1 cellular context compared by ENCODE assay signal in the genomic region with DNA sequence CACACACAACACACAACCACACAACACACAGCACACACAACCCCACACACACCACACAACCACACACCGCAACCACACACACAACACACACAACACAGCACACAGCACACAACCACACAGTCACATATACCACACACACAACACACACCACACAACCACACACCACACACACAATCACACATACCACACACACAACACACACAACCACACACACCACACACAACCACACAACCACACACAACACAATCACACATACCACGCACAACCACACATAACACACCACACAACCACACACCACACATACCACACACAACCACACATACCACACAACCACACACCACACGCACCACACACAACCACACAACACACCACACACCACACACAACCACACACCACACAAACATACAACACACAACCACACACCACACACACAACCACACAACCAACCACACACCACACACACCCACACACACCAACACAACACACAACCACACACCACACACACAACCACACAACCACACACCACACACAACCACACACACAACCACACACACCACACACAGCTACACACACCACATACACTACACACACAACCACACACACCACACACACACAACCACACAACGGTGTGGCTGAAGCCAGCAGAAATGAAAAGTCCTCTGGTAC.
TF ChIP-seq lines count a peak whose summit lies in the region.

No MANE protein-coding gene starts in this region.

TF ChIP-seq in HEK293, 187 proteins besides CTCF, POLR2A, EP300 and RAD21:
- TF ChIP-seq ZNF433 (tag by site-specific recombination; IDR thresholded peaks at IDR 0.05; ENCODE audit: low read depth) (0 out of 2 replicates have a peak, but pooled peaks have one; percentile 7), SCRT2 (tag by site-specific recombination; IDR thresholded peaks at IDR 0.05) (no peak), ZNF133 (tag by site-specific recombination; IDR thresholded peaks at IDR 0.05) (no peak), MYNN (tag by site-specific recombination; IDR thresholded peaks at IDR 0.05; ENCODE audit: borderline replicate concordance) (0 out of 2 replicates have a peak, but pooled peaks have one; percentile 37), ZNF670 (tag by site-specific recombination; IDR thresholded peaks at IDR 0.05; ENCODE audit: low read depth) (peak; percentile 62; the same call in 1 of the 2 replicates), ZNF155 (tag by site-specific recombination; IDR thresholded peaks at IDR 0.05) (no peak), KLF16 (tag by site-specific recombination; IDR thresholded peaks at IDR 0.05) (no peak), ZBTB1 (tag by site-specific recombination; IDR thresholded peaks at IDR 0.05) (peak; percentile 47; the same call in 1 of the 2 replicates), ZNF501 (tag by site-specific recombination; IDR thresholded peaks at IDR 0.05) (0 out of 2 replicates have a peak, but pooled peaks have one; percentile 5), ZNF311 (tag by site-specific recombination; IDR thresholded peaks at IDR 0.05; ENCODE audit: borderline replicate concordance) (peak; percentile 47; the same call in 1 of the 2 replicates), ZNF2 (tag by site-specific recombination; IDR thresholded peaks at IDR 0.05) (peak; percentile 52; the same call in 1 of the 2 replicates), SP2 (tag by site-specific recombination; IDR thresholded peaks at IDR 0.05) (no peak), ZFP69B (tag by site-specific recombination; IDR thresholded peaks at IDR 0.05) (0 out of 2 replicates have a peak, but pooled peaks have one; percentile 14), GLI4 (tag by site-specific recombination; IDR thresholded peaks at IDR 0.05) (0 out of 2 replicates have a peak, but pooled peaks have one; percentile 46), ZNF629 (tag by site-specific recombination; IDR thresholded peaks at IDR 0.05) (no peak), ZBTB7A (tag by site-specific recombination; IDR thresholded peaks at IDR 0.05; ENCODE audit: low read depth) (peak; percentile 41; the same call in 1 of the 2 replicates), ZNF266 (tag by site-specific recombination; IDR thresholded peaks at IDR 0.05; ENCODE audit: low read depth) (peak; percentile 22; the same call in 1 of the 2 replicates), ZNF473 (tag by site-specific recombination; IDR thresholded peaks at IDR 0.05) (peak; percentile 61), ZFHX2 (tag by site-specific recombination; conservative IDR thresholded peaks at IDR 0.05) (peak; percentile 27; the same call in 1 of the 2 replicates), ZNF157 (tag by site-specific recombination; IDR thresholded peaks at IDR 0.05) (peak; percentile 37; the same call in 1 of the 2 replicates), ZNF292 (tag by site-specific recombination; IDR thresholded peaks at IDR 0.05; ENCODE audit: borderline replicate concordance, low read depth) (no peak), ZNF521 (tag by site-specific recombination; IDR thresholded peaks at IDR 0.05) (peak; percentile 68; the same call in 1 of the 2 replicates), TRIM28 (IDR thresholded peaks at IDR 0.05; ENCODE audit: borderline replicate concordance, low read length) (0 out of 2 replicates have a peak, but pooled peaks have one; percentile 12), BCL11B (tag by site-specific recombination; IDR thresholded peaks at IDR 0.05; ENCODE audit: low read depth) (no peak; the same call in 1 of the 2 replicates), ZNF530 (tag by site-specific recombination; IDR thresholded peaks at IDR 0.05; ENCODE audit: low read depth) (no peak), ZNF658 (tag by site-specific recombination; IDR thresholded peaks at IDR 0.05) (peak; percentile 80; the same call in 1 of the 2 replicates), ZNF76 (tag by site-specific recombination; IDR thresholded peaks at IDR 0.05; ENCODE audit: borderline replicate concordance, low read depth) (peak; percentile 29; the same call in 1 of the 2 replicates), KLF7 (tag by site-specific recombination; IDR thresholded peaks at IDR 0.05; ENCODE audit: borderline replicate concordance) (peak; percentile 4; the same call in 1 of the 2 replicates), ZNF610 (tag by site-specific recombination; IDR thresholded peaks at IDR 0.05; ENCODE audit: borderline replicate concordance) (no peak), KLF9 (tag by site-specific recombination; IDR thresholded peaks at IDR 0.05; ENCODE audit: low read depth) (peak; percentile 5), ZNF571 (tag by site-specific recombination; IDR thresholded peaks at IDR 0.05) (peak; percentile 22; the same call in 1 of the 2 replicates), ZNF548 (tag by site-specific recombination; IDR thresholded peaks at IDR 0.05) (0 out of 2 replicates have a peak, but pooled peaks have one; percentile 6), ZNF146 (tag by site-specific recombination; IDR thresholded peaks at IDR 0.05) (0 out of 2 replicates have a peak, but pooled peaks have one; percentile 29)
- TF ChIP-seq, protein P1, sequence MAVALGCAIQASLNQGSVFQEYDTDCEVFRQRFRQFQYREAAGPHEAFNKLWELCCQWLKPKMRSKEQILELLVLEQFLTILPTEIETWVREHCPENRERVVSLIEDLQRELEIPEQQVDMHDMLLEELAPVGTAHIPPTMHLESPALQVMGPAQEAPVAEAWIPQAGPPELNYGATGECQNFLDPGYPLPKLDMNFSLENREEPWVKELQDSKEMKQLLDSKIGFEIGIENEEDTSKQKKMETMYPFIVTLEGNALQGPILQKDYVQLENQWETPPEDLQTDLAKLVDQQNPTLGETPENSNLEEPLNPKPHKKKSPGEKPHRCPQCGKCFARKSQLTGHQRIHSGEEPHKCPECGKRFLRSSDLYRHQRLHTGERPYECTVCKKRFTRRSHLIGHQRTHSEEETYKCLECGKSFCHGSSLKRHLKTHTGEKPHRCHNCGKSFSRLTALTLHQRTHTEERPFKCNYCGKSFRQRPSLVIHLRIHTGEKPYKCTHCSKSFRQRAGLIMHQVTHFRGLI (tag by site-specific recombination; IDR thresholded peaks at IDR 0.05) = no peak
- TF ChIP-seq, protein P2, sequence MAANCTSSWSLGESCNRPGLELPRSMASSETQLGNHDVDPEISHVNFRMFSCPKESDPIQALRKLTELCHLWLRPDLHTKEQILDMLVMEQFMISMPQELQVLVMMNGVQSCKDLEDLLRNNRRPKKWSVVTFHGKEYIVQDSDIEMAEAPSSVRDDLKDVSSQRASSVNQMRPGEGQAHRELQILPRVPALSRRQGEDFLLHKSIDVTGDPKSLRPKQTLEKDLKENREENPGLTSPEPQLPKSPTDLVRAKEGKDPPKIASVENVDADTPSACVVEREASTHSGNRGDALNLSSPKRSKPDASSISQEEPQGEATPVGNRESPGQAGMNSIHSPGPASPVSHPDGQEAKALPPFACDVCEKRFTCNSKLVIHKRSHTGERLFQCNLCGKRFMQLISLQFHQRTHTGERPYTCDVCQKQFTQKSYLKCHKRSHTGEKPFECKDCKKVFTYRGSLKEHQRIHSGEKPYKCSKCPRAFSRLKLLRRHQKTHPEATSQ (tag by site-specific recombination; IDR thresholded peaks at IDR 0.05) = no peak
- TF ChIP-seq, protein P3, sequence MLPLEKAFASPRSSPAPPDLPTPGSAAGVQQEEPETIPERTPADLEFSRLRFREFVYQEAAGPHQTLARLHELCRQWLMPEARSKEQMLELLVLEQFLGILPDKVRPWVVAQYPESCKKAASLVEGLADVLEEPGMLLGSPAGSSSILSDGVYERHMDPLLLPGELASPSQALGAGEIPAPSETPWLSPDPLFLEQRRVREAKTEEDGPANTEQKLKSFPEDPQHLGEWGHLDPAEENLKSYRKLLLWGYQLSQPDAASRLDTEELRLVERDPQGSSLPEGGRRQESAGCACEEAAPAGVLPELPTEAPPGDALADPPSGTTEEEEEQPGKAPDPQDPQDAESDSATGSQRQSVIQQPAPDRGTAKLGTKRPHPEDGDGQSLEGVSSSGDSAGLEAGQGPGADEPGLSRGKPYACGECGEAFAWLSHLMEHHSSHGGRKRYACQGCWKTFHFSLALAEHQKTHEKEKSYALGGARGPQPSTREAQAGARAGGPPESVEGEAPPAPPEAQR (tag by site-specific recombination; IDR thresholded peaks at IDR 0.05) = peak; percentile 16; the same call in 1 of the 2 replicates
- TF ChIP-seq, protein P4, sequence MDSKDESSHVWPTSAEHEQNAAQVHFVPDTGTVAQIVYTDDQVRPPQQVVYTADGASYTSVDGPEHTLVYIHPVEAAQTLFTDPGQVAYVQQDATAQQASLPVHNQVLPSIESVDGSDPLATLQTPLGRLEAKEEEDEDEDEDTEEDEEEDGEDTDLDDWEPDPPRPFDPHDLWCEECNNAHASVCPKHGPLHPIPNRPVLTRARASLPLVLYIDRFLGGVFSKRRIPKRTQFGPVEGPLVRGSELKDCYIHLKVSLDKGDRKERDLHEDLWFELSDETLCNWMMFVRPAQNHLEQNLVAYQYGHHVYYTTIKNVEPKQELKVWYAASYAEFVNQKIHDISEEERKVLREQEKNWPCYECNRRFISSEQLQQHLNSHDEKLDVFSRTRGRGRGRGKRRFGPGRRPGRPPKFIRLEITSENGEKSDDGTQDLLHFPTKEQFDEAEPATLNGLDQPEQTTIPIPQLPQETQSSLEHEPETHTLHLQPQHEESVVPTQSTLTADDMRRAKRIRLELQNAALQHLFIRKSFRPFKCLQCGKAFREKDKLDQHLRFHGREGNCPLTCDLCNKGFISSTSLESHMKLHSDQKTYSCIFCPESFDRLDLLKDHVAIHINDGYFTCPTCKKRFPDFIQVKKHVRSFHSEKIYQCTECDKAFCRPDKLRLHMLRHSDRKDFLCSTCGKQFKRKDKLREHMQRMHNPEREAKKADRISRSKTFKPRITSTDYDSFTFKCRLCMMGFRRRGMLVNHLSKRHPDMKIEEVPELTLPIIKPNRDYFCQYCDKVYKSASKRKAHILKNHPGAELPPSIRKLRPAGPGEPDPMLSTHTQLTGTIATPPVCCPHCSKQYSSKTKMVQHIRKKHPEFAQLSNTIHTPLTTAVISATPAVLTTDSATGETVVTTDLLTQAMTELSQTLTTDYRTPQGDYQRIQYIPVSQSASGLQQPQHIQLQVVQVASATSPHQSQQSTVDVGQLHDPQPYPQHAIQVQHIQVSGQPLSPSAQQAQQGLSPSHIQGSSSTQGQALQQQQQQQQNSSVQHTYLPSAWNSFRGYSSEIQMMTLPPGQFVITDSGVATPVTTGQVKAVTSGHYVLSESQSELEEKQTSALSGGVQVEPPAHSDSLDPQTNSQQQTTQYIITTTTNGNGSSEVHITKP (tag by site-specific recombination; IDR thresholded peaks at IDR 0.05) = no peak
- TF ChIP-seq, protein P5, sequence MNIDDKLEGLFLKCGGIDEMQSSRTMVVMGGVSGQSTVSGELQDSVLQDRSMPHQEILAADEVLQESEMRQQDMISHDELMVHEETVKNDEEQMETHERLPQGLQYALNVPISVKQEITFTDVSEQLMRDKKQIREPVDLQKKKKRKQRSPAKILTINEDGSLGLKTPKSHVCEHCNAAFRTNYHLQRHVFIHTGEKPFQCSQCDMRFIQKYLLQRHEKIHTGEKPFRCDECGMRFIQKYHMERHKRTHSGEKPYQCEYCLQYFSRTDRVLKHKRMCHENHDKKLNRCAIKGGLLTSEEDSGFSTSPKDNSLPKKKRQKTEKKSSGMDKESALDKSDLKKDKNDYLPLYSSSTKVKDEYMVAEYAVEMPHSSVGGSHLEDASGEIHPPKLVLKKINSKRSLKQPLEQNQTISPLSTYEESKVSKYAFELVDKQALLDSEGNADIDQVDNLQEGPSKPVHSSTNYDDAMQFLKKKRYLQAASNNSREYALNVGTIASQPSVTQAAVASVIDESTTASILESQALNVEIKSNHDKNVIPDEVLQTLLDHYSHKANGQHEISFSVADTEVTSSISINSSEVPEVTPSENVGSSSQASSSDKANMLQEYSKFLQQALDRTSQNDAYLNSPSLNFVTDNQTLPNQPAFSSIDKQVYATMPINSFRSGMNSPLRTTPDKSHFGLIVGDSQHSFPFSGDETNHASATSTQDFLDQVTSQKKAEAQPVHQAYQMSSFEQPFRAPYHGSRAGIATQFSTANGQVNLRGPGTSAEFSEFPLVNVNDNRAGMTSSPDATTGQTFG (tag by site-specific recombination; IDR thresholded peaks at IDR 0.05; ENCODE audit: borderline replicate concordance) = peak; percentile 10; the same call in 1 of the 2 replicates
- TF ChIP-seq, protein P6, sequence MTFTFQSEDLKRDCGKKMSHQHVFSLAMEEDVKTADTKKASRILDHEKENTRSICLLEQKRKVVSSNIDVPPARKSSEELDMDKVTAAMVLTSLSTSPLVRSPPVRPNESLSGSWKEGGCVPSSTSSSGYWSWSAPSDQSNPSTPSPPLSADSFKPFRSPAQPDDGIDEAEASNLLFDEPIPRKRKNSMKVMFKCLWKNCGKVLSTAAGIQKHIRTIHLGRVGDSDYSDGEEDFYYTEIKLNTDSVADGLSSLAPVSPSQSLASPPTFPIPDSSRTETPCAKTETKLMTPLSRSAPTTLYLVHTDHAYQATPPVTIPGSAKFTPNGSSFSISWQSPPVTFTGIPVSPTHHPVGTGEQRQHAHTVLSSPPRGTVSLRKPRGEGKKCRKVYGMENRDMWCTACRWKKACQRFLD (tag by site-specific recombination; IDR thresholded peaks at IDR 0.05) = peak; percentile 22; the same call in 1 of the 2 replicates
